ENCODE assay signal across 28 cellular contexts in genomic region chr7:681551-682307, GRCh38.
"Had no signal": no experiment of that assay in that cellular context is flagged by ENCODE, and none has a peak within 500 bp of the region (broad histone marks: within the 10 kb centered on the region; RNA-seq: fewer than 3 reads in every experiment).

No MANE protein-coding gene starts in this region.

- H3K4me2 ChIP-seq: smooth muscle cell had no signal

- H3K27ac ChIP-seq: esophagus muscularis mucosa, foreskin keratinocyte, heart left ventricle, left lung, lower lobe of right lung, ovary, prostate gland, stomach, tibial artery had no signal

- H3K4me3 ChIP-seq: esophagus muscularis mucosa, heart left ventricle, left lung, lower lobe of right lung, ovary, prostate gland, smooth muscle cell, stomach, tibial artery had no signal

- H3K4me3 Mint-ChIP-seq: activated CD4-positive, alpha-beta memory T cell treated with anti-CD3 and anti-CD28 coated beads for 36 hours; activated CD4-positive, alpha-beta T cell treated with anti-CD3 and anti-CD28 coated beads, Interleukin-2, amount 10 ng/mL, durations not matched to agents 24 days and 14 days; activated T-helper 1 cell treated with anti-CD3 and anti-CD28 coated beads, Interleukin-12 subunit alpha, Interleukin-12 subunit beta, Interleukin-2, Interleukin-4 antibody, amounts not matched to agents 30 ng/mL and 10 ng/mL and 1 ng/mL, durations not matched to agents 14 hours and 24 hours and 36 hours; dendritic cell treated with granulocyte-macrophage colony-stimulating factor and Interleukin-4, amounts not matched to agents 40 ng/mL and 50 ng/mL, for 4 days; natural killer cell treated with Interleukin-12 subunit alpha and Interleukin-12 subunit beta and Interleukin-15 and Interleukin-18, amount 100 ng/mL, for 72 hours; stimulated activated naive B cell treated with anti-CD40 and anti-IgM and Interleukin-4, amounts not matched to agents 10 μg/mL and 1 μg/mL and 100 μg/mL, for 72 hours had no signal

- DNase-seq: activated CD4-positive, alpha-beta memory T cell treated with anti-CD3 and anti-CD28 coated beads for 36 hours; activated CD4-positive, alpha-beta T cell treated with anti-CD3 and anti-CD28 coated beads, Interleukin-2, amount 10 ng/mL, durations not matched to agents 24 days and 14 days; activated CD4-positive, CD25-positive, alpha-beta regulatory T cell treated with anti-CD3 and anti-CD28 coated beads, Interleukin-2, amount 50 U/mL, for 72 hours; activated CD8-positive, alpha-beta memory T cell treated with anti-CD3 and anti-CD28 coated beads, Interleukin-2, amount 50 U/mL, for 4 hours; activated gamma-delta T cell treated with Interleukin-2 at 50 U/mL for 16 hours; activated naive CD4-positive, alpha-beta T cell treated with anti-CD3 and anti-CD28 coated beads, Interleukin-2, amount 50 U/mL, for 16 hours; activated T-cell treated with anti-CD3 and anti-CD28 coated beads, Interleukin-2, amount 50 U/mL, for 1 hour; amygdala; caudate nucleus; foreskin keratinocyte; heart left ventricle; lower lobe of right lung; mesenchymal stem cell; retina; stimulated activated CD4-positive, alpha-beta T cell treated with anti-CD3 and anti-CD28 coated beads, Interleukin-15, amount 100 ng/mL, for 24 hours; stimulated activated CD4-positive, alpha-beta T cell treated with anti-CD3 and anti-CD28 coated beads, Interleukin-2, amount 100 ng/mL, for 24 hours; stimulated activated naive B cell treated with anti-CD40 and anti-IgM and Interleukin-4, amounts not matched to agents 10 μg/mL and 1 μg/mL and 100 μg/mL, for 72 hours; stomach; T-helper 2 cell had no signal

- H3K27me3 ChIP-seq: esophagus muscularis mucosa, foreskin keratinocyte, heart left ventricle, left lung, ovary, stomach, tibial artery had no signal

- H3K27ac Mint-ChIP-seq: activated CD4-positive, alpha-beta memory T cell treated with anti-CD3 and anti-CD28 coated beads for 36 hours; activated CD4-positive, alpha-beta T cell treated with anti-CD3 and anti-CD28 coated beads, Interleukin-2, amount 10 ng/mL, durations not matched to agents 24 days and 14 days; activated T-helper 1 cell treated with anti-CD3 and anti-CD28 coated beads, Interleukin-12 subunit alpha, Interleukin-12 subunit beta, Interleukin-2, Interleukin-4 antibody, amounts not matched to agents 30 ng/mL and 10 ng/mL and 1 ng/mL, durations not matched to agents 14 hours and 24 hours and 36 hours; dendritic cell treated with granulocyte-macrophage colony-stimulating factor and Interleukin-4, amounts not matched to agents 40 ng/mL and 50 ng/mL, for 4 days; natural killer cell treated with Interleukin-12 subunit alpha and Interleukin-12 subunit beta and Interleukin-15 and Interleukin-18, amount 100 ng/mL, for 72 hours; stimulated activated naive B cell treated with anti-CD40 and anti-IgM and Interleukin-4, amounts not matched to agents 10 μg/mL and 1 μg/mL and 100 μg/mL, for 72 hours had no signal

- H3K27me3 Mint-ChIP-seq: activated CD4-positive, alpha-beta memory T cell treated with anti-CD3 and anti-CD28 coated beads for 36 hours; activated CD4-positive, alpha-beta T cell treated with anti-CD3 and anti-CD28 coated beads, Interleukin-2, amount 10 ng/mL, durations not matched to agents 24 days and 14 days; dendritic cell treated with granulocyte-macrophage colony-stimulating factor and Interleukin-4, amounts not matched to agents 40 ng/mL and 50 ng/mL, for 4 days; natural killer cell treated with Interleukin-12 subunit alpha and Interleukin-12 subunit beta and Interleukin-15 and Interleukin-18, amount 100 ng/mL, for 72 hours; stimulated activated naive B cell treated with anti-CD40 and anti-IgM and Interleukin-4, amounts not matched to agents 10 μg/mL and 1 μg/mL and 100 μg/mL, for 72 hours had no signal

- H3K36me3 ChIP-seq: ovary, prostate gland had no signal

- H3K4me1 Mint-ChIP-seq: activated CD4-positive, alpha-beta T cell treated with anti-CD3 and anti-CD28 coated beads, Interleukin-2, amount 10 ng/mL, durations not matched to agents 24 days and 14 days; stimulated activated naive B cell treated with anti-CD40 and anti-IgM and Interleukin-4, amounts not matched to agents 10 μg/mL and 1 μg/mL and 100 μg/mL, for 72 hours had no signal

- H3K9me3 ChIP-seq: ovary, prostate gland had no signal

- ATAC-seq: foreskin keratinocyte; heart left ventricle; left lung; lower lobe of right lung; natural killer cell treated with Interleukin-12 subunit alpha and Interleukin-12 subunit beta and Interleukin-15 and Interleukin-18, amount 100 ng/mL, for 72 hours; stimulated activated naive B cell treated with anti-CD40 and anti-IgM and Interleukin-4, amounts not matched to agents 10 μg/mL and 1 μg/mL and 100 μg/mL, for 72 hours had no signal

- H3K4me1 ChIP-seq: esophagus muscularis mucosa, foreskin keratinocyte, heart left ventricle, left lung, lower lobe of right lung, prostate gland, stomach, tibial artery had no signal
